17 cellular contexts compared by ENCODE assay signal in genomic region chr11:110279881-110280280, GRCh38.
"Had no signal": no experiment of that assay in that cellular context is flagged by ENCODE, and none has a peak within 500 bp of the region (broad histone marks: within the 10 kb centered on the region; RNA-seq: fewer than 3 reads in every experiment).

No MANE protein-coding gene starts in this region.

- H3K4me3 ChIP-seq: dorsolateral prefrontal cortex, esophagus squamous epithelium, gastrocnemius medialis, heart right ventricle, left lung, mucosa of descending colon, thoracic aorta had no signal

- DNase-seq: activated CD4-positive, alpha-beta T cell treated with anti-CD3 and anti-CD28 coated beads, Interleukin-2, amount 10 ng/mL, durations not matched to agents 7 days and 5 days; activated effector memory CD4-positive, alpha-beta T cell treated with anti-CD3 and anti-CD28 coated beads, Interleukin-2, amount 50 U/mL, for 16 hours; amygdala; brain microvascular endothelial cell; dorsolateral prefrontal cortex; esophagus squamous epithelium; gastrocnemius medialis; heart right ventricle; left lung; mucosa of descending colon; naive thymus-derived CD8-positive, alpha-beta T cell; occipital lobe; stimulated activated CD4-positive, alpha-beta T cell treated with anti-CD3 and anti-CD28 coated beads, Interleukin-4, amount 100 ng/mL, for 24 hours; stimulated activated naive CD8-positive, alpha-beta T cell treated with anti-CD3 and anti-CD28 coated beads, Interleukin-15, amount 100 ng/mL, for 72 hours; SW 1271 had no signal

- H3K4me3 Mint-ChIP-seq: activated CD4-positive, alpha-beta T cell treated with anti-CD3 and anti-CD28 coated beads, Interleukin-2, amount 10 ng/mL, durations not matched to agents 7 days and 5 days; activated naive CD8-positive, alpha-beta T cell; naive thymus-derived CD8-positive, alpha-beta T cell; stimulated activated naive CD8-positive, alpha-beta T cell treated with anti-CD3 and anti-CD28 coated beads, Interleukin-15, amount 100 ng/mL, for 72 hours had no signal

- H3K9me3 ChIP-seq: esophagus squamous epithelium, gastrocnemius medialis, heart right ventricle, left lung, mucosa of descending colon, thoracic aorta had no signal

- H3K27me3 ChIP-seq: brain microvascular endothelial cell, dorsolateral prefrontal cortex, esophagus squamous epithelium, gastrocnemius medialis, heart right ventricle, left lung had no signal

- ATAC-seq: gastrocnemius medialis; heart right ventricle; left lung; mucosa of descending colon; naive thymus-derived CD8-positive, alpha-beta T cell; stimulated activated naive CD8-positive, alpha-beta T cell treated with anti-CD3 and anti-CD28 coated beads, Interleukin-15, amount 100 ng/mL, for 72 hours had no signal

- H3K27me3 Mint-ChIP-seq: activated CD4-positive, alpha-beta T cell treated with anti-CD3 and anti-CD28 coated beads, Interleukin-2, amount 10 ng/mL, durations not matched to agents 7 days and 5 days; activated naive CD8-positive, alpha-beta T cell; naive thymus-derived CD8-positive, alpha-beta T cell; stimulated activated naive CD8-positive, alpha-beta T cell treated with anti-CD3 and anti-CD28 coated beads, Interleukin-15, amount 100 ng/mL, for 72 hours had no signal

- H3K27ac Mint-ChIP-seq: activated CD4-positive, alpha-beta T cell treated with anti-CD3 and anti-CD28 coated beads, Interleukin-2, amount 10 ng/mL, durations not matched to agents 7 days and 5 days; activated naive CD8-positive, alpha-beta T cell; naive thymus-derived CD8-positive, alpha-beta T cell had no signal

- H3K27ac ChIP-seq: brain microvascular endothelial cell, esophagus squamous epithelium, gastrocnemius medialis, heart right ventricle, left lung, thoracic aorta had no signal

- H3K9me3 Mint-ChIP-seq: activated CD4-positive, alpha-beta T cell treated with anti-CD3 and anti-CD28 coated beads, Interleukin-2, amount 10 ng/mL, durations not matched to agents 7 days and 5 days; naive thymus-derived CD8-positive, alpha-beta T cell; stimulated activated naive CD8-positive, alpha-beta T cell treated with anti-CD3 and anti-CD28 coated beads, Interleukin-15, amount 100 ng/mL, for 72 hours had no signal
